Comparison of ENCODE assay signal across 11 cellular contexts in the genomic region with DNA sequence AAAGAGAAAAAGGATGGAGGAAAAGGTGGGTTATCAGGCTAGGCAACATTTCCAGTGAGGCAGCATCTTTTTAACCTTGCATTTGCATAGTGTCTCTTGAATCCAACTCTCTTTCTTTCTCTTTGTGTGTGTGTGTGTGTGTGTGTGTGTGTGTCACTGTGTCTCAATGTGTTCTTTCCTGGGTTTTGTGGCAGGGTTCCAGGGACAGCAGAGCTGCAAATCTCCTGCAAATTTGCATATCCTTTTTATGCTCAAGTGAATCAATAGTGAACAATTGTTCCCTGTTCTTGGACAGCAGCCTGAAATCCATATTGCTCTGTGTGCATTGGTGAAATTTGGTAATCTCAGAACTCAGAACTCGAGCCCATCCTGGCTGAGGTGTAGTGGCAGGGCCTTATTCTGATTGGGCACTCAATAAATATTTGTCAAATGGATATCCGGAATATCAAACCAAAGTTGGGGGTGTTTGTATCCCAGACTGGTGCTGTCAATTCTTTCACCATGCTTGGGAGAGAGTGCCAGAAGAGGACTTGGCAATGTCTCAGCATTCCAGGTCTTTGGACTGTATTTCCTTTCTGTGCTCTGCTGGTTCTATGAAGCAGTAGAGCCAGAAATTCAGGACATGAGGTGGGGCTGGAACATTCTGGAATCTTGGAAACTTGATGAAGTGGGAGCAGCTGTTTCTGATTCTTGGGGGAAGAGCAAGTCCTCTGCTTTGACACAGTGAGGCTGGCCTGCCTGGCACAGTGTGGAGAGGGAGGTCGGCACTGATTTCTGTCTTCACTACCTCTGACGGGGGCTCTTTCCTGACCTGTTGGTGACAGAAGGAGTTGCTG.
A peak's percentile ranks its signal among the peaks of the same experiment; 100 is the strongest.
DNase-seq lines count a peak whose midpoint lies in the region; ATAC-seq and TF ChIP-seq lines count a peak whose summit lies in the region.
"Had no signal": no experiment of that assay in that cellular context is flagged by ENCODE, and none has a peak within 500 bp of the region (broad histone marks: within the 10 kb centered on the region; RNA-seq: fewer than 3 reads in every experiment).

No MANE protein-coding gene starts in this region.

- H3K27me3 Mint-ChIP-seq in activated CD8-positive, alpha-beta T cell treated with anti-CD3 and anti-CD28 coated beads, Interleukin-2, amount 10 ng/mL, durations not matched to agents 7 days and 5 days (ENCODE audit: low read depth), result peaks cover 2% of the 10 kb centered on the region

- DNase-seq in AG08395 (ENCODE audit: low spot score) (peak; percentile 68), RPMI7951 (ENCODE audit: low read depth) (peak; percentile 11), fibroblast of mammary gland (ENCODE audit: low read depth) (peak; percentile 67), myocyte (ENCODE audit: low read depth) (peak; percentile 77), Karpas-422 (no peak)
- DNase-seq in activated CD8-positive, alpha-beta T cell treated with anti-CD3 and anti-CD28 coated beads, Interleukin-2, amount 10 ng/mL, durations not matched to agents 7 days and 5 days, result no peak
- DNase-seq: activated effector memory CD4-positive, alpha-beta T cell treated with anti-CD3 and anti-CD28 coated beads, Interleukin-2, amount 50 U/mL, for 16 hours; stimulated activated CD4-positive, alpha-beta T cell treated with anti-CD3 and anti-CD28 coated beads, Interleukin-15, amount 100 ng/mL, for 24 hours had no signal

- peaks cover 4% of the 10 kb centered on the region for H3K4me1 Mint-ChIP-seq in activated CD8-positive, alpha-beta T cell treated with anti-CD3 and anti-CD28 coated beads, Interleukin-2, amount 10 ng/mL, durations not matched to agents 7 days and 5 days (ENCODE audit: low read depth)
- H3K4me1 Mint-ChIP-seq: CD14-positive monocyte had no signal

- CTCF ChIA-PET in activated CD8-positive, alpha-beta T cell treated with anti-CD3 and anti-CD28 coated beads, Interleukin-2, amount 10 ng/mL, durations not matched to agents 7 days and 5 days (lab: Charles Lee), result no interaction called here

- peaks cover 5% of the 10 kb centered on the region; the same call in 1 of the 2 replicates for H4K20me1 ChIP-seq in Karpas-422 (ENCODE audit: insufficient read depth, low read depth, low read length)

- H3K36me3 Mint-ChIP-seq in activated CD8-positive, alpha-beta T cell treated with anti-CD3 and anti-CD28 coated beads, Interleukin-2, amount 10 ng/mL, durations not matched to agents 7 days and 5 days (ENCODE audit: low read depth), result no peaks in the 10 kb centered on the region
- H3K36me3 Mint-ChIP-seq: CD14-positive monocyte had no signal

- H3K27ac Mint-ChIP-seq in activated CD8-positive, alpha-beta T cell treated with anti-CD3 and anti-CD28 coated beads, Interleukin-2, amount 10 ng/mL, durations not matched to agents 7 days and 5 days, result no peak overlapping the region

- no peaks in the 10 kb centered on the region for H3K9me3 ChIP-seq in Karpas-422 (ENCODE audit: low read length)

- H3K9me2 ChIP-seq in Karpas-422 (replicated peaks; ENCODE audit: insufficient read depth, low read length), result no peaks in the 10 kb centered on the region

- H3K36me3 ChIP-seq in Karpas-422 (ENCODE audit: insufficient read depth, low read length), result no peaks in the 10 kb centered on the region

- no peaks in the 10 kb centered on the region for H3K4me1 ChIP-seq in Karpas-422 (ENCODE audit: low read length)

- no peaks in the 10 kb centered on the region for H3K27me3 ChIP-seq in Karpas-422 (ENCODE audit: low read length)

- H3K9me3 Mint-ChIP-seq in activated CD8-positive, alpha-beta T cell treated with anti-CD3 and anti-CD28 coated beads, Interleukin-2, amount 10 ng/mL, durations not matched to agents 7 days and 5 days (ENCODE audit: insufficient read depth), result no peaks in the 10 kb centered on the region

- no peak overlapping the region for H3K4me2 ChIP-seq in Karpas-422 (ENCODE audit: low read depth, low read length, poor library complexity, severe bottlenecking)

- POLR2A ChIA-PET in activated CD8-positive, alpha-beta T cell treated with anti-CD3 and anti-CD28 coated beads, Interleukin-2, amount 10 ng/mL, durations not matched to agents 7 days and 5 days (lab: Charles Lee), result no interaction called here

- no peak for ATAC-seq in activated CD8-positive, alpha-beta T cell treated with anti-CD3 and anti-CD28 coated beads, Interleukin-2, amount 10 ng/mL, durations not matched to agents 7 days and 5 days
- ATAC-seq in GM19351 (IDR thresholded peaks at IDR 0.05; ENCODE audit: unreplicated experiment), result no peak
- no peak for ATAC-seq in HG03045 (IDR thresholded peaks at IDR 0.05; ENCODE audit: unreplicated experiment)

- H3K4me3 ChIP-seq in fibroblast of mammary gland (ENCODE audit: control insufficient read depth, low read depth, low read length) (no peak overlapping the region), Karpas-422 (ENCODE audit: low read length) (no peak overlapping the region)

- no peak overlapping the region for H2AFZ ChIP-seq in Karpas-422 (ENCODE audit: low read length)

- TF ChIP-seq CTCF in fibroblast of mammary gland (conservative IDR thresholded peaks at IDR 0.05; ENCODE audit: control insufficient read depth, insufficient read depth, low read depth, low read length), result no peak

- H3K4me3 Mint-ChIP-seq in activated CD8-positive, alpha-beta T cell treated with anti-CD3 and anti-CD28 coated beads, Interleukin-2, amount 10 ng/mL, durations not matched to agents 7 days and 5 days, result no peak overlapping the region

- H3K27ac ChIP-seq in Karpas-422 (ENCODE audit: low read length), result no peak overlapping the region

- H3K9ac ChIP-seq in Karpas-422 (ENCODE audit: low read length), result no peak overlapping the region

- no peaks in the 10 kb centered on the region for H3K79me2 ChIP-seq in Karpas-422 (ENCODE audit: low read length)

Comparison
In these comparisons a context has a peak if more than half of its experiments do, and no peak if none do; other contexts are left out.
1. DNase-seq: peak in AG08395 (single experiment), RPMI7951 (single experiment), fibroblast of mammary gland (single experiment) and myocyte (single experiment); none in activated CD8-positive, alpha-beta T cell treated with anti-CD3 and anti-CD28 coated beads, Interleukin-2, amount 10 ng/mL, durations not matched to agents 7 days and 5 days (single experiment) and Karpas-422 (single experiment).